34 cellular contexts compared by ENCODE assay signal in genomic region chr1:210940081-210940617, GRCh38.
"Had no signal": no experiment of that assay in that cellular context is flagged by ENCODE, and none has a peak within 500 bp of the region (broad histone marks: within the 10 kb centered on the region; RNA-seq: fewer than 3 reads in every experiment).

No MANE protein-coding gene starts in this region.

- H3K27me3 ChIP-seq: gastrocnemius medialis, hepatocyte, neural progenitor cell, sigmoid colon, thyroid gland, upper lobe of left lung, vagina had no signal

- H3K4me3 ChIP-seq: gastrocnemius medialis, hepatocyte, left ventricle myocardium inferior, lung, neural progenitor cell, psoas muscle, sigmoid colon, smooth muscle cell, thyroid gland, upper lobe of left lung, vagina had no signal

- H3K36me3 ChIP-seq: gastrocnemius medialis, left ventricle myocardium inferior, neural progenitor cell, sigmoid colon, thyroid gland, upper lobe of left lung, vagina, WERI-Rb-1 had no signal

- H3K36me3 Mint-ChIP-seq: activated CD8-positive, alpha-beta memory T cell treated with anti-CD3 and anti-CD28 coated beads, Interleukin-2, amount 10 ng/mL, durations not matched to agents 7 days and 5 days; activated naive CD4-positive, alpha-beta T cell treated with anti-CD3 and anti-CD28 coated beads, Interleukin-2, amount 50 U/mL, for 24 hours; natural killer cell; neural progenitor cell; stimulated activated memory B cell treated with anti-CD40 and anti-IgM and Interleukin-4, amounts not matched to agents 10 μg/mL and 1 μg/mL and 100 μg/mL, for 72 hours had no signal

- H3K4me1 ChIP-seq: gastrocnemius medialis, left ventricle myocardium inferior, parathyroid adenoma, psoas muscle, sigmoid colon, thyroid gland, upper lobe of left lung, vagina had no signal

- H3K27ac Mint-ChIP-seq: activated CD4-positive, alpha-beta memory T cell treated with anti-CD3 and anti-CD28 coated beads, Interleukin-2, amount 10 ng/mL, durations not matched to agents 7 days and 5 days; activated CD8-positive, alpha-beta memory T cell treated with anti-CD3 and anti-CD28 coated beads, Interleukin-2, amount 10 ng/mL, durations not matched to agents 7 days and 5 days; activated naive CD4-positive, alpha-beta T cell treated with anti-CD3 and anti-CD28 coated beads, Interleukin-2, amount 50 U/mL, for 24 hours; activated T-helper 2 cell treated with anti-CD3 and anti-CD28 coated beads, Interferon-gamma antibody, Interleukin-2, Interleukin-4, amounts not matched to agents 10 μg/mL and 5 μg/mL and 100 μg/mL, durations not matched to agents 14 hours and 24 hours and 36 hours; effector memory CD8-positive, alpha-beta T cell; natural killer cell; neural progenitor cell; stimulated activated memory B cell treated with anti-CD40 and anti-IgM and Interleukin-4, amounts not matched to agents 10 μg/mL and 1 μg/mL and 100 μg/mL, for 72 hours; stimulated activated naive CD8-positive, alpha-beta T cell treated with anti-CD3 and anti-CD28 coated beads, Interleukin-15, amount 100 ng/mL, for 72 hours had no signal

- H3K27ac ChIP-seq: gastrocnemius medialis, hepatocyte, left ventricle myocardium inferior, neural progenitor cell, parathyroid adenoma, psoas muscle, sigmoid colon, thyroid gland, upper lobe of left lung, vagina, WERI-Rb-1 had no signal

- DNase-seq: activated CD4-positive, alpha-beta memory T cell treated with anti-CD3 and anti-CD28 coated beads, Interleukin-2, amount 10 ng/mL, durations not matched to agents 7 days and 5 days; activated CD4-positive, alpha-beta T cell treated with anti-CD3 and anti-CD28 coated beads for 48 hours; activated CD8-positive, alpha-beta memory T cell treated with anti-CD3 and anti-CD28 coated beads, Interleukin-2, amount 10 ng/mL, durations not matched to agents 7 days and 5 days; activated T-cell treated with anti-CD3 and anti-CD28 coated beads, Interleukin-2, amount 50 U/mL, for 48 hours; anterior cingulate cortex; cortex of kidney; effector memory CD8-positive, alpha-beta T cell; erythroblast; gastrocnemius medialis; islet precursor cell; left ventricle myocardium inferior; mesendoderm; natural killer cell; occipital lobe; psoas muscle; sigmoid colon; stimulated activated CD4-positive, alpha-beta T cell treated with anti-CD3 and anti-CD28 coated beads, Interleukin-1b, Interleukin-23, amount 100 ng/mL, for 48 hours; stimulated activated CD4-positive, alpha-beta T cell treated with anti-CD3 and anti-CD28 coated beads, Interleukin-4, amount 100 ng/mL, for 4 hours; stimulated activated CD8-positive, alpha-beta memory T cell treated with anti-CD3 and anti-CD28 coated beads, Interleukin-4, amount 100 ng/mL, for 48 hours; stimulated activated naive CD8-positive, alpha-beta T cell treated with anti-CD3 and anti-CD28 coated beads, Interleukin-15, amount 100 ng/mL, for 72 hours; T-helper 9 cell; thyroid gland; upper lobe of left lung; WERI-Rb-1 had no signal

- H3K27me3 Mint-ChIP-seq: activated CD4-positive, alpha-beta memory T cell treated with anti-CD3 and anti-CD28 coated beads, Interleukin-2, amount 10 ng/mL, durations not matched to agents 7 days and 5 days; activated CD8-positive, alpha-beta memory T cell treated with anti-CD3 and anti-CD28 coated beads, Interleukin-2, amount 10 ng/mL, durations not matched to agents 7 days and 5 days; activated naive CD4-positive, alpha-beta T cell treated with anti-CD3 and anti-CD28 coated beads, Interleukin-2, amount 50 U/mL, for 24 hours; stimulated activated memory B cell treated with anti-CD40 and anti-IgM and Interleukin-4, amounts not matched to agents 10 μg/mL and 1 μg/mL and 100 μg/mL, for 72 hours; stimulated activated naive CD8-positive, alpha-beta T cell treated with anti-CD3 and anti-CD28 coated beads, Interleukin-15, amount 100 ng/mL, for 72 hours had no signal

- H3K9me3 ChIP-seq: gastrocnemius medialis, left ventricle myocardium inferior, psoas muscle, sigmoid colon, thyroid gland, upper lobe of left lung, vagina had no signal

- ATAC-seq: activated CD4-positive, CD25-positive, alpha-beta regulatory T cell treated with anti-CD3 and anti-CD28 coated beads, Interleukin-2, amount 50 U/mL, for 24 hours; activated CD8-positive, alpha-beta memory T cell treated with anti-CD3 and anti-CD28 coated beads, Interleukin-2, amount 10 ng/mL, durations not matched to agents 7 days and 5 days; effector memory CD8-positive, alpha-beta T cell; gastrocnemius medialis; natural killer cell; psoas muscle; stimulated activated memory B cell treated with anti-CD40 and anti-IgM and Interleukin-4, amounts not matched to agents 10 μg/mL and 1 μg/mL and 100 μg/mL, for 72 hours; stimulated activated naive CD8-positive, alpha-beta T cell treated with anti-CD3 and anti-CD28 coated beads, Interleukin-15, amount 100 ng/mL, for 72 hours had no signal

- H3K9me3 Mint-ChIP-seq: activated CD4-positive, alpha-beta memory T cell treated with anti-CD3 and anti-CD28 coated beads, Interleukin-2, amount 10 ng/mL, durations not matched to agents 7 days and 5 days; activated naive CD4-positive, alpha-beta T cell treated with anti-CD3 and anti-CD28 coated beads, Interleukin-2, amount 50 U/mL, for 24 hours; activated T-helper 2 cell treated with anti-CD3 and anti-CD28 coated beads, Interferon-gamma antibody, Interleukin-2, Interleukin-4, amounts not matched to agents 10 μg/mL and 5 μg/mL and 100 μg/mL, durations not matched to agents 14 hours and 24 hours and 36 hours; effector memory CD8-positive, alpha-beta T cell; natural killer cell; neural progenitor cell; stimulated activated memory B cell treated with anti-CD40 and anti-IgM and Interleukin-4, amounts not matched to agents 10 μg/mL and 1 μg/mL and 100 μg/mL, for 72 hours; stimulated activated naive CD8-positive, alpha-beta T cell treated with anti-CD3 and anti-CD28 coated beads, Interleukin-15, amount 100 ng/mL, for 72 hours had no signal

- H3K4me3 Mint-ChIP-seq: activated CD4-positive, alpha-beta memory T cell treated with anti-CD3 and anti-CD28 coated beads, Interleukin-2, amount 10 ng/mL, durations not matched to agents 7 days and 5 days; activated CD8-positive, alpha-beta memory T cell treated with anti-CD3 and anti-CD28 coated beads, Interleukin-2, amount 10 ng/mL, durations not matched to agents 7 days and 5 days; activated naive CD4-positive, alpha-beta T cell treated with anti-CD3 and anti-CD28 coated beads, Interleukin-2, amount 50 U/mL, for 24 hours; effector memory CD8-positive, alpha-beta T cell; natural killer cell; neural progenitor cell; stimulated activated memory B cell treated with anti-CD40 and anti-IgM and Interleukin-4, amounts not matched to agents 10 μg/mL and 1 μg/mL and 100 μg/mL, for 72 hours; stimulated activated naive CD8-positive, alpha-beta T cell treated with anti-CD3 and anti-CD28 coated beads, Interleukin-15, amount 100 ng/mL, for 72 hours had no signal

- H3K4me1 Mint-ChIP-seq: activated CD4-positive, alpha-beta memory T cell treated with anti-CD3 and anti-CD28 coated beads, Interleukin-2, amount 10 ng/mL, durations not matched to agents 7 days and 5 days; activated naive CD4-positive, alpha-beta T cell treated with anti-CD3 and anti-CD28 coated beads, Interleukin-2, amount 50 U/mL, for 24 hours; neural progenitor cell; stimulated activated memory B cell treated with anti-CD40 and anti-IgM and Interleukin-4, amounts not matched to agents 10 μg/mL and 1 μg/mL and 100 μg/mL, for 72 hours; stimulated activated naive CD8-positive, alpha-beta T cell treated with anti-CD3 and anti-CD28 coated beads, Interleukin-15, amount 100 ng/mL, for 72 hours had no signal
